In genomic region chr12:115891551-115891950, GRCh38 we compare ENCODE assay signal across 24 cellular contexts.
DNase-seq lines count a peak whose midpoint lies in the region; ATAC-seq and TF ChIP-seq lines count a peak whose summit lies in the region.
"Had no signal": no experiment of that assay in that cellular context is flagged by ENCODE, and none has a peak within 500 bp of the region (broad histone marks: within the 10 kb centered on the region; RNA-seq: fewer than 3 reads in every experiment).

No MANE protein-coding gene starts in this region.

- no peak overlapping the region for H3K4me3 Mint-ChIP-seq in neural progenitor cell
- H3K4me3 Mint-ChIP-seq: B cell; CD8-positive, alpha-beta T cell; H9; HFFc6 had no signal

- H3K36me3 ChIP-seq in neural progenitor cell = no peaks in the 10 kb centered on the region

- H3K79me2 ChIP-seq in neural progenitor cell (ENCODE audit: low read depth) = no peaks in the 10 kb centered on the region

- no peaks in the 10 kb centered on the region for H4K20me1 ChIP-seq in neural progenitor cell (ENCODE audit: low read depth)

- no peak overlapping the region for H3K27ac Mint-ChIP-seq in neural progenitor cell
- H3K27ac Mint-ChIP-seq: B cell; CD8-positive, alpha-beta T cell; HFFc6 had no signal

- no peak overlapping the region for H3K4me3 ChIP-seq in neural progenitor cell
- H3K4me3 ChIP-seq: SK-N-MC had no signal

- no peak for ATAC-seq in GM19455 (IDR thresholded peaks at IDR 0.05; ENCODE audit: unreplicated experiment)
- ATAC-seq: CD8-positive, alpha-beta T cell; Panc1 had no signal

- no peaks in the 10 kb centered on the region for H3K36me3 Mint-ChIP-seq in neural progenitor cell
- H3K36me3 Mint-ChIP-seq: CD8-positive, alpha-beta T cell had no signal

- peak overlapping the region; percentile 29 for H3K4me2 ChIP-seq in neural progenitor cell

- H3K27me3 ChIP-seq in neural progenitor cell = no peaks in the 10 kb centered on the region

- H3K27ac ChIP-seq in neural progenitor cell = peak overlapping the region; percentile 44
- H3K27ac ChIP-seq: 22Rv1, C4-2B, SK-N-MC had no signal

- H2AFZ ChIP-seq in neural progenitor cell (replicated peaks) = no peak overlapping the region

- H3K4me1 ChIP-seq in neural progenitor cell = peaks cover 14% of the 10 kb centered on the region
- H3K4me1 ChIP-seq: Caco-2 had no signal

- peaks cover 17% of the 10 kb centered on the region for H3F3A ChIP-seq in neural progenitor cell (ENCODE audit: low read depth)

- no peaks in the 10 kb centered on the region for H3K9me3 ChIP-seq in neural progenitor cell (ENCODE audit: low read depth)
- H3K9me3 ChIP-seq: Caco-2 had no signal

- H3K4me1 Mint-ChIP-seq in neural progenitor cell = peaks cover 4% of the 10 kb centered on the region
- H3K4me1 Mint-ChIP-seq: B cell had no signal

- TF ChIP-seq CTCF in neural progenitor cell (IDR thresholded peaks at IDR 0.05) = no peak

- H3K27me3 Mint-ChIP-seq in neural progenitor cell (ENCODE audit: insufficient read depth, low read depth) = peaks cover 5% of the 10 kb centered on the region

- no peak overlapping the region for H3K9ac ChIP-seq in neural progenitor cell

- H3K9me3 Mint-ChIP-seq in neural progenitor cell = peaks cover 2% of the 10 kb centered on the region

- DNase-seq in DMS79 treated with DMSO at 0.1 percent for 48 hours (lab: John Stamatoyannopoulos, UW) = peak; percentile 78
- no peak for DNase-seq in DMS79 (lab: John Stamatoyannopoulos, UW)
- peak; percentile 37 for DNase-seq in iPS-NIHi7 (ENCODE audit: extremely low spot score)
- peak; percentile 40 for DNase-seq in neural progenitor cell (ENCODE audit: low spot score)
- DNase-seq in HUDEP-2 (lab: John Stamatoyannopoulos, UW; ENCODE audit: unreplicated experiment in 76 of 76) = no peak
- DNase-seq in cerebellar nuclear complex (lab: John Stamatoyannopoulos, UW) = no peak
- no peak for DNase-seq in activated CD4-positive, CD25-positive, alpha-beta regulatory T cell (lab: John Stamatoyannopoulos, UW)
- DNase-seq: Caco-2; CD8-positive, alpha-beta T cell; H9; HFFc6; NCI-H1092; NCI-H1417 treated with DMSO at 0.1 percent for 48 hours; NCI-H1694 treated with DMSO at 0.1 percent for 48 hours; NCI-H2081; NCI-H2227 treated with DMSO at 0.1 percent for 48 hours; NCI-H526 treated with DMSO at 0.1 percent for 48 hours; SHP77 treated with DMSO at 0.1 percent for 48 hours had no signal

Comparison
In these comparisons a context has a peak if more than half of its experiments do, and no peak if none do; other contexts are left out.
1. DNase-seq: peak in DMS79 treated with DMSO at 0.1 percent for 48 hours (single experiment), iPS-NIHi7 (single experiment) and neural progenitor cell (single experiment); none in DMS79 (single experiment), HUDEP-2 (0 of 76), cerebellar nuclear complex (0 of 2) and activated CD4-positive, CD25-positive, alpha-beta regulatory T cell (0 of 4).